15 cellular contexts compared by ENCODE assay signal in the genomic region with DNA sequence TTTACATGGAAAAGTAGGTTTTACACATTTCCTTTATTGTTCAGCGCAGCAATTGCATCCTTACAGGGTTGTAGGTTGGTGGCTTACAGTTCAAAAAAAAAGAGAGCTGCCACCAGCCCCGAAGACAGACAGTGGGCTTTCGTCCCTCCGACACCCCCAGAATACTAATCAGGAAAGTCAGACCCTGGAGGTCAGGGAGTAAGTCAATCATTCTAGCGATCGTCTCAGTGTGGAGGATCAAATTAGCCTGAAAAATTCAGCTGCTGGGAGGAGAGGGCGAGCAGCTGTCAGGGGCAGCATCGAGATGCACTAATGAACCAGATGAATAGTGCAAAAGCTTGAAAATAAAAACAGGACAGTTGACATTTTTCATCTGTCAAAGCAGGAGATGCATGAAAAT.
DNase-seq lines count a peak whose midpoint lies in the region; TF ChIP-seq lines count a peak whose summit lies in the region.
"Had no signal": no experiment of that assay in that cellular context is flagged by ENCODE, and none has a peak within 500 bp of the region (broad histone marks: within the 10 kb centered on the region; RNA-seq: fewer than 3 reads in every experiment).

No MANE protein-coding gene starts in this region.

- intact Hi-C loops in MCF 10A (cut with micrococcal nuclease): no loop called here
- intact Hi-C loops in mammary epithelial cell (cut with micrococcal nuclease): no loop called here

- H4K20me1 ChIP-seq in mammary epithelial cell (ENCODE audit: insufficient read depth, low read length): no peaks in the 10 kb centered on the region

- H3K4me1 ChIP-seq in mammary epithelial cell (ENCODE audit: insufficient read depth, low read length) (no peaks in the 10 kb centered on the region), endodermal cell (ENCODE audit: control insufficient read depth, insufficient read depth, low read length) (peaks cover 3% of the 10 kb centered on the region)

- H3K4me1 Mint-ChIP-seq in MCF 10A (ENCODE audit: insufficient read depth, unreplicated experiment) (no peaks in the 10 kb centered on the region), endodermal cell (peaks cover 17% of the 10 kb centered on the region), neural crest cell (peaks cover 42% of the 10 kb centered on the region), type B pancreatic cell (ENCODE audit: unreplicated experiment) (peaks cover 22% of the 10 kb centered on the region)

- TF ChIP-seq CTCF in MCF 10A (IDR thresholded peaks at IDR 0.05; ENCODE audit: unreplicated experiment) (no peak), mammary epithelial cell (conservative IDR thresholded peaks at IDR 0.05 in 1 of 2, IDR thresholded peaks at IDR 0.05 in 1 of 2; ENCODE audit: extremely low read depth in 1 of 2, insufficient read depth in 1 of 2, low read depth in 1 of 2, low read length in 2 of 2) (no peak), endodermal cell (conservative IDR thresholded peaks at IDR 0.05) (no peak), neural crest cell (conservative IDR thresholded peaks at IDR 0.05) (no peak), type B pancreatic cell (conservative IDR thresholded peaks at IDR 0.05) (no peak)

- POLR2A ChIA-PET in MCF 10A (lab: Yijun Ruan, JAX): no interaction called here

- dilution Hi-C loops in mammary epithelial cell (cut with HindIII; ENCODE audit: low sequenced_read_pairs): no loop called here

- H3K4me3 Mint-ChIP-seq in MCF 10A (ENCODE audit: unreplicated experiment) (no peak overlapping the region), endodermal cell (no peak overlapping the region), neural crest cell (peak overlapping the region; percentile 78), type B pancreatic cell (peak overlapping the region; percentile 28)

- peak overlapping the region; percentile 42 for H3K27ac Mint-ChIP-seq in MCF 10A (ENCODE audit: low read depth, unreplicated experiment)
- no peak overlapping the region for H3K27ac Mint-ChIP-seq in endodermal cell
- H3K27ac Mint-ChIP-seq in neural crest cell (ENCODE audit: unreplicated experiment): no peak overlapping the region
- H3K27ac Mint-ChIP-seq in type B pancreatic cell: no peak overlapping the region

- H3K9me3 Mint-ChIP-seq in MCF 10A (ENCODE audit: unreplicated experiment) (no peaks in the 10 kb centered on the region), endodermal cell (no peaks in the 10 kb centered on the region), neural crest cell (no peaks in the 10 kb centered on the region), type B pancreatic cell (no peaks in the 10 kb centered on the region)

- 99% methylated on average over 8 of the region's 8 CpGs for WGBS in mammary epithelial cell (ENCODE audit: low coverage, missing lambda C conversion rate)
- WGBS in endodermal cell (ENCODE audit: insufficient coverage in 1 of 2, insufficient read length in 1 of 2), 2 experiments: 49 to 86% methylated on average over 4 to 8 of the region's 8 CpGs

- DNase-seq in MCF 10A (ENCODE audit: unreplicated experiment): no peak
- DNase-seq in mammary epithelial cell: no peak
- no peak for DNase-seq in endodermal cell
- peak; percentile 31 for DNase-seq in neural crest cell (ENCODE audit: low read depth, low spot score)
- no peak for DNase-seq in type B pancreatic cell (ENCODE audit: extremely low spot score, unreplicated experiment)
- DNase-seq in HK-2 (ENCODE audit: unreplicated experiment): no peak
- no peak for DNase-seq in iPS-NIHi7 (ENCODE audit: extremely low spot score)
- no peak for DNase-seq in NCI-H1930 (lab: John Stamatoyannopoulos, UW)
- DNase-seq: CD4-positive, CD25-positive, alpha-beta regulatory T cell; COR-L47; NCI-H1105 treated with DMSO at 0.1 percent for 48 hours; NCI-H187; Peyer's patch had no signal

- H3K9me3 ChIP-seq in mammary epithelial cell (replicated peaks; ENCODE audit: insufficient read depth, low read length): no peaks in the 10 kb centered on the region
- H3K9me3 ChIP-seq in endodermal cell (ENCODE audit: control insufficient read depth, low read length): no peaks in the 10 kb centered on the region
- H3K9me3 ChIP-seq: BE2C, Peyer's patch had no signal

- no peak overlapping the region for H3K4me2 ChIP-seq in mammary epithelial cell (ENCODE audit: insufficient read depth, low read depth, low read length)

- BruUV-seq in MCF 10A (replicated peaks; lab: Mats Ljungman, UMichigan): no TSS peak
- no TSS peak for BruUV-seq in mammary epithelial cell (replicated peaks; lab: Mats Ljungman, UMichigan)

- H3K27me3 ChIP-seq in mammary epithelial cell (ENCODE audit: insufficient read depth, low read length): no peaks in the 10 kb centered on the region
- no peaks in the 10 kb centered on the region for H3K27me3 ChIP-seq in endodermal cell (ENCODE audit: control insufficient read depth, insufficient read depth, low read length, poor library complexity, severe bottlenecking)
- H3K27me3 ChIP-seq: BE2C, Peyer's patch had no signal

- in situ Hi-C loops in mammary epithelial cell (cut with MboI; ENCODE audit: low sequenced_read_pairs in 2 of 2): no loop called here

- no peaks in the 10 kb centered on the region for H3K27me3 Mint-ChIP-seq in MCF 10A (ENCODE audit: insufficient read depth, unreplicated experiment)
- no peaks in the 10 kb centered on the region for H3K27me3 Mint-ChIP-seq in endodermal cell (ENCODE audit: insufficient read depth)
- no peaks in the 10 kb centered on the region for H3K27me3 Mint-ChIP-seq in neural crest cell (ENCODE audit: low read depth)
- no peaks in the 10 kb centered on the region for H3K27me3 Mint-ChIP-seq in type B pancreatic cell
- H3K27me3 Mint-ChIP-seq: CD4-positive, CD25-positive, alpha-beta regulatory T cell had no signal

- H3K4me3 ChIP-seq in mammary epithelial cell (replicated peaks in 1 of 3; ENCODE audit: insufficient read depth in 1 of 3, low read depth in 2 of 3, low read length in 3 of 3): no peak overlapping the region
- H3K4me3 ChIP-seq in endodermal cell (ENCODE audit: low read length): no peak overlapping the region
- H3K4me3 ChIP-seq: Peyer's patch, SK-N-MC had no signal

- no peak overlapping the region for H2AFZ ChIP-seq in mammary epithelial cell (ENCODE audit: low read depth, low read length)

- no peaks in the 10 kb centered on the region for H3K79me2 ChIP-seq in mammary epithelial cell (ENCODE audit: insufficient read depth, low read length)

- no peak overlapping the region for H3K9ac ChIP-seq in mammary epithelial cell (ENCODE audit: insufficient read depth, low read length)
- no peak overlapping the region for H3K9ac ChIP-seq in endodermal cell (ENCODE audit: extremely low read depth, low read length, poor library complexity, severe bottlenecking)

- H3K36me3 Mint-ChIP-seq in MCF 10A (ENCODE audit: insufficient read depth, unreplicated experiment) (peaks cover 6% of the 10 kb centered on the region), endodermal cell (ENCODE audit: low read depth) (peaks cover 6% of the 10 kb centered on the region), neural crest cell (ENCODE audit: low read depth) (no peaks in the 10 kb centered on the region), type B pancreatic cell (peaks cover 20% of the 10 kb centered on the region)

- CTCF ChIA-PET in MCF 10A (lab: Yijun Ruan, JAX) (interaction anchor here (0.6 kb wide), 2 partner anchors 78 to 593 kb away, joined by 3 to 4 read pairs; no protein-coding TSS in a partner anchor), mammary epithelial cell (lab: Charles Lee; ENCODE audit: low non-redundant PET) (no interaction called here)

- H3K36me3 ChIP-seq in mammary epithelial cell (ENCODE audit: insufficient read depth, low read length) (peaks cover 3% of the 10 kb centered on the region), endodermal cell (ENCODE audit: control insufficient read depth, insufficient read depth, low read length) (peaks cover 3% of the 10 kb centered on the region)
- H3K36me3 ChIP-seq: BE2C had no signal

- no peak overlapping the region for H3K27ac ChIP-seq in mammary epithelial cell (ENCODE audit: insufficient read depth, low read depth, low read length)
- peak overlapping the region; percentile 91 for H3K27ac ChIP-seq in endodermal cell (ENCODE audit: low read depth, low read length)
- H3K27ac ChIP-seq: Peyer's patch had no signal

Comparison
In these comparisons a context has a peak if more than half of its experiments do, and no peak if none do; other contexts are left out.
1. H3K4me3 Mint-ChIP-seq: peak in neural crest cell (single experiment) and type B pancreatic cell (single experiment); none in MCF 10A (single experiment) and endodermal cell (single experiment).